9 cellular contexts compared by ENCODE assay signal in the genomic region with DNA sequence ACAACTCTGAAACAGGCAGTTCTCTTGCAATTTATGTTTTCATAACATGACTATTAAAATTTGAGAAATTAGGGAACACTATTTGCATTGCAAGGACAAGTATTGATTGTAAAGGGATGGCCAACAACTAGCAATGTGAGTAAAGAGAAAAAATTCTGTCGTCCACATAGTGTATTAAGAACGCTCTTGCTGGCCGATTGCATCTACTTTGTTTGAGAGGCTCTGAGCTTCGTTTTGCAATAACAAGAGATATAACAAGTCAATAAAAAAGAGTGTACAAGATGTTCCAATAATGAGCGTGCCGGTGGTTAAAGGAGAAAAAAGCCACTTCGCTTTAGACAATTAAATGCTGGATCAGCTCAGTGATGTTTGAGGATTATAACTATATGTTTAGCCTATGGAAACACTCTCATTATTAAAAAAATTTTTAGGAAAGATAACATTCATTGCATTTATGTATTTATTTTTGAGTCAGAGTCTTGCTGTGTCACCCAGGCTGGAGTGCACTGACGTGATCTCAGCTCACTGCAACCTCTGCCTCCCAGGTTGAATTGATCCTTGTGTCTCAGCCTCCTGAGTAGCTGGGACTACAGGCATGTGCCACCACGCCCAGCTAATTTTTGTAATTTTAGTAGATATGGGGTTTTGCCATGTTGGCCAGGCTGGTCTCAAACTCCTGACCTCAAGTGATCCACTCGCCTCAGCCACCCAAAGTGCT.
"Had no signal": no experiment of that assay in that cellular context is flagged by ENCODE, and none has a peak within 500 bp of the region (broad histone marks: within the 10 kb centered on the region; RNA-seq: fewer than 3 reads in every experiment).

No MANE protein-coding gene starts in this region.

- ATAC-seq: HCT116, K562 had no signal

- DNase-seq: GM23248, GOT3, H7, HFFc6, IMR-90 had no signal

- H3K9me3 ChIP-seq: HAP-1 had no signal

- H3K27ac ChIP-seq: GM23248, HL-60 had no signal

- H3K36me3 ChIP-seq: HAP-1 had no signal

- H3K4me3 ChIP-seq: GM23248, HAP-1, K562 had no signal
